In the genomic region with DNA sequence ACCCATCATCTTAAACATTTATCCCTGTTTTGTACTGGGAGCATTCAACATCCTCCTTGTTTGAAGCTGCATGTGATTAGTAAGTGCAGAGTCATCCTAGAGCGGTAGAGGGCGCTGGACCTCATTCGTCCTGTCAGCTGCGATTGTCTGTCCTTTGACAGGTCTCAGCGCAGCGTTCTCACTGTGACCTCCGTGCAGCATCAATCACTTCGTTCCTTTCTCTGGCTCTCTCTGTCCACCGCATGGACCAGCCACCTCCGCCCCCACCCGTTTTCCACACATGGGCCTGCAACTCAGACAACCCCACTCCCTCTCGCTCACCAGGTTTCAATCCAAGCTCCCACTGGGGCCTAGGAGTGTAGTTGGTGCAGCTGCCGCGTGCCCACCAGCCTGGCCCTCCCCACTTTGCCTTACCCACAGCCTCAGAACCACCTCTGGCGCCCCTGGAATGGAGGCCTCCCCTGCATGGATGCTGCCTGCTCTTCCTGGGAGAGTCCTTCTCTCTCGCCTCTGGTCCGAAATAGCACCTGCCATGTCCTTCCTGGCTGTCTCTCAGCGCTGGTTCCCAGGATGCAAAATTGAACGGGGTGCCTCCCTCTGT, we compare ENCODE assay signal across 8 cellular contexts.
DNase-seq lines count a peak whose midpoint lies in the region; ATAC-seq, FAIRE-seq and TF ChIP-seq lines count a peak whose summit lies in the region.

No MANE protein-coding gene starts in this region.

- no peak overlapping the region for H3K4me3 ChIP-seq in HAP-1
- no peak overlapping the region for H3K4me3 ChIP-seq in Peyer's patch
- H3K4me3 ChIP-seq in pancreas, result no peak overlapping the region

- WGBS in pancreas, 2 donors, result 37 to 40% methylated on average over 19 of the region's 19 CpGs

- in situ Hi-C loops in HAP-1 (cut with MboI; ENCODE audit: low sequenced_read_pairs), result no loop called here

- intact Hi-C loops in pancreas (cut with DNase I), result no loop called here

- no peak for TF ChIP-seq POLR2A in Peyer's patch (IDR thresholded peaks at IDR 0.05)

- peak in 4 of 6 experiments; percentile 60 to 73 (median 68) for TF ChIP-seq CTCF in Peyer's patch (IDR thresholded peaks at IDR 0.05)
- peak; percentile 18 to 42 (median 36) for TF ChIP-seq CTCF in pancreas (IDR thresholded peaks at IDR 0.05)

- no peak overlapping the region for H3K27ac ChIP-seq in Peyer's patch
- no peak overlapping the region for H3K27ac ChIP-seq in pancreas

- no peaks in the 10 kb centered on the region for H3K27me3 ChIP-seq in HAP-1 (ENCODE audit: low read depth)
- no peaks in the 10 kb centered on the region for H3K27me3 ChIP-seq in Peyer's patch
- H3K27me3 ChIP-seq in pancreas, result no peaks in the 10 kb centered on the region

- ATAC-seq in pancreas, result peak in 3 of 4 donors; percentile 55 to 74 (median 66)

- H3K9me3 ChIP-seq in HAP-1 (no peaks in the 10 kb centered on the region), Peyer's patch (no peaks in the 10 kb centered on the region), pancreas (no peaks in the 10 kb centered on the region)

- FAIRE-seq in pancreas (lab: Jason Lieb, UNC), result no peak

- H3K4me1 ChIP-seq in HAP-1, result no peaks in the 10 kb centered on the region
- H3K4me1 ChIP-seq in Peyer's patch, result no peaks in the 10 kb centered on the region
- no peaks in the 10 kb centered on the region for H3K4me1 ChIP-seq in pancreas

- H3K36me3 ChIP-seq in HAP-1 (replicated peaks), result no peaks in the 10 kb centered on the region
- no peaks in the 10 kb centered on the region for H3K36me3 ChIP-seq in Peyer's patch
- H3K36me3 ChIP-seq in pancreas, result no peaks in the 10 kb centered on the region

- DNase-seq in AG08396 (ENCODE audit: low spot score) (peak; percentile 45), HAP-1 (ENCODE audit: low spot score in 2 of 2) (peak; percentile 41 to 81), Peyer's patch (peak in 2 of 3 donors; percentile 57 to 76), globus pallidus (ENCODE audit: low spot score) (peak; percentile 84), pancreas (peak in 3 of 6 donors; percentile 23 to 56 (median 31)), DMS79 treated with DMSO at 0.1 percent for 48 hours (lab: John Stamatoyannopoulos, UW) (no peak), dedifferentiated amniotic fluid mesenchymal stem cell (ENCODE audit: extremely low spot score) (no peak)
- peak; percentile 16 for DNase-seq in activated T-helper 9 cell treated with anti-CD3 and anti-CD28 coated beads, Interleukin-2, amount 50 U/mL, for 16 hours (ENCODE audit: low read depth)

Comparison
In these comparisons a context has a peak if more than half of its experiments do, and no peak if none do; other contexts are left out.
1. DNase-seq: peak in AG08396 (single experiment), HAP-1 (2 of 2), Peyer's patch (2 of 3), activated T-helper 9 cell treated with anti-CD3 and anti-CD28 coated beads, Interleukin-2, amount 50 U/mL, for 16 hours (single experiment) and globus pallidus (single experiment); none in DMS79 treated with DMSO at 0.1 percent for 48 hours (single experiment) and dedifferentiated amniotic fluid mesenchymal stem cell (single experiment).